Comparison of ENCODE assay signal across 20 cellular contexts in the genomic region with DNA sequence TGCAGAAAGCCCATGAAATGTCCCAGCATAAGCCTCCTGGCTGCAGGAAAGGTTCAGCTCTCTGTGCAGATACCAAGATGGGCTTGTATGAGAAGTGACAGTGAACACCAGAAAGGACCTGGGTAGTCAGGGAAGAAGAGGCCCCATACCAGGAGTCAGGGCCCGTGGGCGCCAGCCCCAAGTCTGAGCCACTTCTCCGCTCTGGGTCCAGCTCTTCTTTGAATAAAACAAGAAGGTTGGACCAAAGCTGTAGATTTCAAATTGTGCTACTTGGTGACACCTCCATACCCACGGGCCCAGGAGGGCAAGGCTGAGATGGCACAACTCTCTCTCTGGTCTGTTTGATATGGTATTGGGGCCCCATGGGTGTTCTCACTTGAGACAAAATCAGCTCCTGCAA.
DNase-seq lines count a peak whose midpoint lies in the region; ATAC-seq and TF ChIP-seq lines count a peak whose summit lies in the region.
"Had no signal": no experiment of that assay in that cellular context is flagged by ENCODE, and none has a peak within 500 bp of the region (broad histone marks: within the 10 kb centered on the region; RNA-seq: fewer than 3 reads in every experiment).

No MANE protein-coding gene starts in this region.

- no peak overlapping the region for H3K14ac ChIP-seq in IMR-90 (replicated peaks; ENCODE audit: low read depth, low read length)

- H4K5ac ChIP-seq in IMR-90 (ENCODE audit: low read depth, low read length), result no peak overlapping the region

- H2AFZ ChIP-seq in IMR-90 (replicated peaks; ENCODE audit: low read length, poor library complexity), result no peak overlapping the region
- H2AFZ ChIP-seq: GM23338 had no signal

- no CpG with 5 or more reads among the region's 4 CpGs for whole genome bisulfite sequencing in IMR-90 (ENCODE audit: extremely low coverage in 2 of 2, insufficient read length in 1 of 2), 2 experiments
- 83 to 93% (median 84%) methylated on average over 4 of the region's 4 CpGs for WGBS in spleen, 5 donors

- H3K18ac ChIP-seq in IMR-90 (ENCODE audit: low read depth, low read length), result no peak overlapping the region

- POLR2A ChIA-PET in IMR-90 (lab: Charles Lee; ENCODE audit: unreplicated experiment), result no interaction called here

- peaks cover 10% of the 10 kb centered on the region; the same call in 1 of the 2 replicates for H3K9me1 ChIP-seq in IMR-90 (ENCODE audit: insufficient read depth, low read length)

- no peaks in the 10 kb centered on the region for H3K27me3 Mint-ChIP-seq in chondrocyte (ENCODE audit: low read depth)
- H3K27me3 Mint-ChIP-seq: CD4-positive, alpha-beta memory T cell had no signal

- H3K27me3 ChIP-seq in BLaER1 (peaks cover 79% of the 10 kb centered on the region), IMR-90 (ENCODE audit: control insufficient read depth, insufficient read depth, low read length) (peaks cover 24% of the 10 kb centered on the region), spleen (replicated peaks in 1 of 7) (no peaks in the 10 kb centered on the region)

- H3K56ac ChIP-seq in IMR-90 (ENCODE audit: extremely low read depth, insufficient read depth, low read length), result no peak overlapping the region

- no peak for TF ChIP-seq RAD21 in IMR-90 (IDR thresholded peaks at IDR 0.05; ENCODE audit: low read length)

- no peak overlapping the region for H3K27ac Mint-ChIP-seq in chondrocyte (ENCODE audit: unreplicated experiment)
- H3K27ac Mint-ChIP-seq: GM23338 had no signal

- intact Hi-C loops in IMR-90 (cut with micrococcal nuclease), result no loop called here
- intact Hi-C loops in spleen (cut with DNase I; ENCODE audit: low total_unique reads), result no loop called here

- peaks cover 95% of the 10 kb centered on the region for H4K20me1 ChIP-seq in BLaER1
- no peaks in the 10 kb centered on the region for H4K20me1 ChIP-seq in IMR-90 (ENCODE audit: insufficient read depth, low read length)

- CTCF ChIA-PET in IMR-90 (lab: Yijun Ruan, JAX), result no interaction called here

- H3K4me1 ChIP-seq in BLaER1, result peaks cover 52% of the 10 kb centered on the region
- peaks cover 21% of the 10 kb centered on the region for H3K4me1 ChIP-seq in IMR-90 (ENCODE audit: control insufficient read depth, insufficient read depth, low read length)
- peaks cover 25 to 70% (median 42%) of the 10 kb centered on the region in 6 donors for H3K4me1 ChIP-seq in spleen

- dilution Hi-C loops in IMR-90 (cut with HindIII; ENCODE audit: low sequenced_read_pairs, unreplicated experiment), result no loop called here

- H3K27ac ChIP-seq in BLaER1 (no peak overlapping the region), IMR-90 (ENCODE audit: insufficient read depth, low read length) (no peak overlapping the region), spleen (no peak overlapping the region)
- H3K27ac ChIP-seq: HL-60 had no signal

- in situ Hi-C loops in IMR-90 (cut with MboI; ENCODE audit: low sequenced_read_pairs), result no loop called here

- H4K8ac ChIP-seq in IMR-90 (ENCODE audit: low read depth in 2 of 2, low read length in 2 of 2), result no peak overlapping the region

- H4K91ac ChIP-seq in IMR-90 (ENCODE audit: insufficient read depth, low read depth, low read length), result no peak overlapping the region

- no peak for TF ChIP-seq POLR2A in IMR-90 (IDR thresholded peaks at IDR 0.05; ENCODE audit: low read depth, low read length)
- no peak for TF ChIP-seq POLR2A in spleen (IDR thresholded peaks at IDR 0.05)

- H3K36me3 ChIP-seq in BLaER1, result no peaks in the 10 kb centered on the region
- H3K36me3 ChIP-seq in IMR-90 (ENCODE audit: control insufficient read depth, insufficient read depth, low read length), result no peaks in the 10 kb centered on the region
- no peaks in the 10 kb centered on the region for H3K36me3 ChIP-seq in spleen

- no peaks in the 10 kb centered on the region for H3K9me3 Mint-ChIP-seq in chondrocyte (ENCODE audit: low read depth)

- no peak overlapping the region for H3K4me3 Mint-ChIP-seq in chondrocyte (ENCODE audit: unreplicated experiment)
- H3K4me3 Mint-ChIP-seq: GM23338 had no signal

- peaks cover 53% of the 10 kb centered on the region for H3K4me1 Mint-ChIP-seq in chondrocyte (ENCODE audit: low read depth)

- H2BK5ac ChIP-seq in IMR-90 (ENCODE audit: low read depth, low read length, poor library complexity, severe bottlenecking), result no peak overlapping the region

- DNase-seq in IMR-90 (no peak), chondrocyte (ENCODE audit: low spot score) (peak; percentile 52), spleen (peak; percentile 41), NCI-H2227 (lab: John Stamatoyannopoulos, UW; ENCODE audit: unreplicated experiment) (no peak), NCI-H2171 (lab: John Stamatoyannopoulos, UW) (no peak)
- DNase-seq: CD4-positive, alpha-beta memory T cell; HCEC 1CT; KG1; NCI-H1105 treated with DMSO at 0.1 percent for 48 hours; NCI-H2081; NCI-H2171 treated with DMSO at 0.1 percent for 48 hours; NCI-H446; NCI-H526 treated with DMSO at 0.1 percent for 48 hours; PC-3; RPMI8226; SHP77 had no signal

- H3K79me1 ChIP-seq in IMR-90 (ENCODE audit: low read depth in 1 of 2, low read length in 2 of 2), result no peaks in the 10 kb centered on the region

- H2BK20ac ChIP-seq in IMR-90 (ENCODE audit: low read depth, low read length), result no peak overlapping the region

- BruUV-seq in IMR-90 (replicated peaks; lab: Mats Ljungman, UMichigan), result no TSS peak

- no peak overlapping the region for H2AK5ac ChIP-seq in IMR-90 (ENCODE audit: low read depth, low read length)

- H2AK9ac ChIP-seq in IMR-90 (replicated peaks; ENCODE audit: low read depth, low read length, poor library complexity), result peak overlapping the region; percentile 9

- H2BK120ac ChIP-seq in IMR-90 (ENCODE audit: low read depth, low read length), result no peak overlapping the region

- TF ChIP-seq CTCF in IMR-90 (conservative IDR thresholded peaks at IDR 0.05; ENCODE audit: low read depth, low read length) (no peak), chondrocyte (IDR thresholded peaks at IDR 0.05) (no peak), spleen (IDR thresholded peaks at IDR 0.05 in 8 of 11, conservative IDR thresholded peaks at IDR 0.05 in 3 of 11) (no peak)

- no peak overlapping the region for H2BK15ac ChIP-seq in IMR-90 (ENCODE audit: low read depth, low read length)

- ATAC-seq in IMR-90 (ENCODE audit: low read depth), result no peak
- no peak for ATAC-seq in GM18873 (IDR thresholded peaks at IDR 0.05; ENCODE audit: low FRiP score, unreplicated experiment)
- ATAC-seq: GM23338, PC-3 had no signal

- H3K23ac ChIP-seq in IMR-90 (ENCODE audit: low read depth, low read length), result no peak overlapping the region

- no peak overlapping the region for H3K4me3 ChIP-seq in BLaER1
- H3K4me3 ChIP-seq in IMR-90 (ENCODE audit: insufficient read depth, low read depth, low read length), result no peak overlapping the region
- H3K4me3 ChIP-seq in spleen, result no peak overlapping the region
- H3K4me3 ChIP-seq: GM23338 had no signal

- no peaks in the 10 kb centered on the region for H3K9me3 ChIP-seq in BLaER1
- no peaks in the 10 kb centered on the region for H3K9me3 ChIP-seq in IMR-90 (ENCODE audit: control insufficient read depth, insufficient read depth, low read length)
- no peaks in the 10 kb centered on the region for H3K9me3 ChIP-seq in spleen

- no peak overlapping the region for H3K4ac ChIP-seq in IMR-90 (ENCODE audit: low read depth, low read length)

- H3K9ac ChIP-seq in BLaER1 (no peak overlapping the region), IMR-90 (ENCODE audit: low read depth, low read length) (no peak overlapping the region)

- peak overlapping the region; percentile 91 for H3K4me2 ChIP-seq in BLaER1
- no peak overlapping the region for H3K4me2 ChIP-seq in IMR-90 (ENCODE audit: low read depth, low read length)
- H3K4me2 ChIP-seq: GM23338 had no signal

- H3K36me3 Mint-ChIP-seq in chondrocyte (ENCODE audit: low read depth), result no peaks in the 10 kb centered on the region

TF ChIP-seq in IMR-90, 13 proteins besides CTCF, POLR2A, EP300 and RAD21:
- no peak for TF ChIP-seq CEBPB (IDR thresholded peaks at IDR 0.05; ENCODE audit: low read depth, low read length)
- TF ChIP-seq, protein P1, sequence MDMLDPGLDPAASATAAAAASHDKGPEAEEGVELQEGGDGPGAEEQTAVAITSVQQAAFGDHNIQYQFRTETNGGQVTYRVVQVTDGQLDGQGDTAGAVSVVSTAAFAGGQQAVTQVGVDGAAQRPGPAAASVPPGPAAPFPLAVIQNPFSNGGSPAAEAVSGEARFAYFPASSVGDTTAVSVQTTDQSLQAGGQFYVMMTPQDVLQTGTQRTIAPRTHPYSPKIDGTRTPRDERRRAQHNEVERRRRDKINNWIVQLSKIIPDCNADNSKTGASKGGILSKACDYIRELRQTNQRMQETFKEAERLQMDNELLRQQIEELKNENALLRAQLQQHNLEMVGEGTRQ (IDR thresholded peaks at IDR 0.05; ENCODE audit: low read depth, low read length), result no peak
- TF ChIP-seq MXI1 (IDR thresholded peaks at IDR 0.05; ENCODE audit: borderline replicate concordance, low read depth, low read length), result no peak
- TF ChIP-seq SMC3 (IDR thresholded peaks at IDR 0.05; ENCODE audit: low read depth, low read length), result no peak
- TF ChIP-seq MAFK (IDR thresholded peaks at IDR 0.05; ENCODE audit: low read depth, low read length), result no peak
- TF ChIP-seq, protein P2, sequence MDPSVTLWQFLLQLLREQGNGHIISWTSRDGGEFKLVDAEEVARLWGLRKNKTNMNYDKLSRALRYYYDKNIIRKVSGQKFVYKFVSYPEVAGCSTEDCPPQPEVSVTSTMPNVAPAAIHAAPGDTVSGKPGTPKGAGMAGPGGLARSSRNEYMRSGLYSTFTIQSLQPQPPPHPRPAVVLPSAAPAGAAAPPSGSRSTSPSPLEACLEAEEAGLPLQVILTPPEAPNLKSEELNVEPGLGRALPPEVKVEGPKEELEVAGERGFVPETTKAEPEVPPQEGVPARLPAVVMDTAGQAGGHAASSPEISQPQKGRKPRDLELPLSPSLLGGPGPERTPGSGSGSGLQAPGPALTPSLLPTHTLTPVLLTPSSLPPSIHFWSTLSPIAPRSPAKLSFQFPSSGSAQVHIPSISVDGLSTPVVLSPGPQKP (IDR thresholded peaks at IDR 0.05; ENCODE audit: borderline replicate concordance, low read depth, low read length), result no peak

Comparison
In these comparisons a context has a peak if more than half of its experiments do, and no peak if none do; other contexts are left out.
1. DNase-seq: peak in chondrocyte (single experiment) and spleen (single experiment); none in IMR-90 (single experiment), NCI-H2227 (single experiment) and NCI-H2171 (single experiment).